Comparison of ENCODE assay signal across 9 cellular contexts in genomic region chr19:3387645-3388589, GRCh38. TPM values are rescaled to one million over a fixed set of nuclear protein-coding genes. Genes with fewer than 3 reads are reported as not detected.
DNase-seq lines count a peak whose midpoint lies in the region; ATAC-seq and TF ChIP-seq lines count a peak whose summit lies in the region.
"Had no signal": no experiment of that assay in that cellular context is flagged by ENCODE, and none has a peak within 500 bp of the region (broad histone marks: within the 10 kb centered on the region; RNA-seq: fewer than 3 reads in every experiment).

No MANE protein-coding gene starts in this region.

- H3K9me3 ChIP-seq in thyroid gland, result no peaks in the 10 kb centered on the region
- no peaks in the 10 kb centered on the region for H3K9me3 ChIP-seq in effector memory CD4-positive, alpha-beta T cell (ENCODE audit: control insufficient read depth, low read length)

- H3K27me3 ChIP-seq in thyroid gland, result no peaks in the 10 kb centered on the region
- H3K27me3 ChIP-seq in effector memory CD4-positive, alpha-beta T cell (replicated peaks; ENCODE audit: control insufficient read depth, insufficient read depth, low read length, poor library complexity, severe bottlenecking), result no peaks in the 10 kb centered on the region

- ATAC-seq in HG03469 (IDR thresholded peaks at IDR 0.05; ENCODE audit: unreplicated experiment), result no peak
- ATAC-seq in HG02571 (IDR thresholded peaks at IDR 0.05; ENCODE audit: unreplicated experiment), result no peak
- no peak for ATAC-seq in HG02970 (IDR thresholded peaks at IDR 0.05; ENCODE audit: low FRiP score, unreplicated experiment)

- H3K4me3 ChIP-seq in thyroid gland (replicated peaks in 1 of 3), result no peak overlapping the region
- no peak overlapping the region for H3K4me3 ChIP-seq in effector memory CD4-positive, alpha-beta T cell (ENCODE audit: insufficient read depth, low read depth, low read length, poor library complexity, severe bottlenecking)

- H3K4me1 ChIP-seq in thyroid gland, result peaks cover 67 to 82% of the 10 kb centered on the region in 2 donors
- no peaks in the 10 kb centered on the region for H3K4me1 ChIP-seq in effector memory CD4-positive, alpha-beta T cell (ENCODE audit: control insufficient read depth, insufficient read depth, low read length, poor library complexity, severe bottlenecking)

- peak in 3 of 6 experiments; percentile 11 to 22 (median 19) for TF ChIP-seq CTCF in thyroid gland (IDR thresholded peaks at IDR 0.05)

- H3K36me3 ChIP-seq in thyroid gland, result no peaks in the 10 kb centered on the region
- no peaks in the 10 kb centered on the region for H3K36me3 ChIP-seq in effector memory CD4-positive, alpha-beta T cell (ENCODE audit: control insufficient read depth, insufficient read depth, low read length)

- peak overlapping the region; percentile 85 to 89 (median 87) for H3K27ac ChIP-seq in thyroid gland
- H3K27ac ChIP-seq in effector memory CD4-positive, alpha-beta T cell (ENCODE audit: insufficient read depth, low read length, poor library complexity, severe bottlenecking), result no peak overlapping the region

- DNase-seq in LHCN-M2 (ENCODE audit: low read depth), result peak; percentile 91
- peak; percentile 86 for DNase-seq in astrocyte of the hippocampus (ENCODE audit: low read depth, low spot score)
- DNase-seq in kidney glomerular epithelial cell (lab: John Stamatoyannopoulos, UW), result peak; percentile 22
- DNase-seq in thyroid gland, result peak; percentile 93 to 95
- no peak for DNase-seq in effector memory CD4-positive, alpha-beta T cell
- DNase-seq: activated B cell treated with CpG ODN at 0.5 μM for 24 hours had no signal

- 35 to 49% methylated on average over 17 to 27 of the region's 42 CpGs for whole genome bisulfite sequencing in thyroid gland, 2 donors

- peak in 1 of 2 donors; percentile 51 for TF ChIP-seq POLR2A in thyroid gland (IDR thresholded peaks at IDR 0.05)

- intact Hi-C loops in thyroid gland (cut with DNase I), result no loop called here

RNA-seq across cellular contexts. Expression of gene NFIC, which starts 21.5 kb away (rescaled TPM):
- total RNA-seq in LHCN-M2 (2014; rRNA removed) (53.3 and 61.3 TPM in 2 replicates), thyroid gland (100 to 1,000 TPM in 3 of 4 donors, 10 to 100 TPM in 1; 76.2 to 183 (median 132) TPM)
- 58.9 TPM for polyA plus RNA-seq in LHCN-M2 (2012)

Comparison
In these comparisons a context has a peak if more than half of its experiments do, and no peak if none do; other contexts are left out.
1. DNase-seq: peak in LHCN-M2 (single experiment), astrocyte of the hippocampus (single experiment), kidney glomerular epithelial cell (single experiment) and thyroid gland (2 of 2); none in effector memory CD4-positive, alpha-beta T cell (0 of 3).